Comparison of ENCODE assay signal across 17 cellular contexts in genomic region chr6:121086876-121087275, GRCh38.
DNase-seq lines count a peak whose midpoint lies in the region; ATAC-seq, FAIRE-seq and TF ChIP-seq lines count a peak whose summit lies in the region.
"Had no signal": no experiment of that assay in that cellular context is flagged by ENCODE, and none has a peak within 500 bp of the region (broad histone marks: within the 10 kb centered on the region; RNA-seq: fewer than 3 reads in every experiment).

No MANE protein-coding gene starts in this region.

- FAIRE-seq in D721Med (lab: Jason Lieb, UNC) (peak; percentile 25), H54 (lab: Jason Lieb, UNC) (no peak)
- FAIRE-seq: GM12878, GM19239 had no signal

- DNase-seq in D721Med (ENCODE audit: insufficient read length, low spot score) (no peak), amniotic epithelial cell (ENCODE audit: low read depth) (peak; percentile 68), retinal pigment epithelial cell (ENCODE audit: low read depth) (peak; percentile 54), EL (no peak), H54 (ENCODE audit: insufficient read length, low spot score) (no peak)
- DNase-seq: Caco-2; CD4-positive, CD25-positive, alpha-beta regulatory T cell; CD8-positive, alpha-beta T cell; DMS 273 treated with DMSO at 0.1 percent for 48 hours; DMS79 treated with DMSO at 0.1 percent for 48 hours; HFFc6 had no signal

- TF ChIP-seq CTCF in D721Med (IDR thresholded peaks at IDR 0.05; ENCODE audit: insufficient read depth, missing control alignments), result no peak
- TF ChIP-seq CTCF in retinal pigment epithelial cell (conservative IDR thresholded peaks at IDR 0.05; ENCODE audit: low read depth, low read length), result no peak

- ATAC-seq in GM19397 (IDR thresholded peaks at IDR 0.05; ENCODE audit: unreplicated experiment), result no peak
- ATAC-seq: CD8-positive, alpha-beta T cell; GM12878; GM23338 had no signal

- H3K4me3 ChIP-seq in retinal pigment epithelial cell (ENCODE audit: low read length), result no peak overlapping the region
- H3K4me3 ChIP-seq: BLaER1, GM12878, GM23338, HAP-1 had no signal

- no peak for TF ChIP-seq POLR2A in H54 (IDR thresholded peaks at IDR 0.05; ENCODE audit: low read depth, low read length)

Comparison
In these comparisons a context has a peak if more than half of its experiments do, and no peak if none do; other contexts are left out.
1. DNase-seq: peak in amniotic epithelial cell (single experiment) and retinal pigment epithelial cell (single experiment); none in D721Med (single experiment), EL (single experiment) and H54 (single experiment).